ENCODE assay signal across 1 cellular context in genomic region chr2:181805228-181806038, GRCh38.
TF ChIP-seq lines count a peak whose summit lies in the region.

No MANE protein-coding gene starts in this region.

TF ChIP-seq in K562, 482 proteins besides CTCF, POLR2A, EP300 and RAD21 (continued from another document):
- no peak for TF ChIP-seq ARID4B (CRISPR knock-in tag; IDR thresholded peaks at IDR 0.05)
- TF ChIP-seq ETV5 (CRISPR knock-in tag; IDR thresholded peaks at IDR 0.05; ENCODE audit: low read depth), result no peak
